8 cellular contexts compared by ENCODE assay signal in the genomic region with DNA sequence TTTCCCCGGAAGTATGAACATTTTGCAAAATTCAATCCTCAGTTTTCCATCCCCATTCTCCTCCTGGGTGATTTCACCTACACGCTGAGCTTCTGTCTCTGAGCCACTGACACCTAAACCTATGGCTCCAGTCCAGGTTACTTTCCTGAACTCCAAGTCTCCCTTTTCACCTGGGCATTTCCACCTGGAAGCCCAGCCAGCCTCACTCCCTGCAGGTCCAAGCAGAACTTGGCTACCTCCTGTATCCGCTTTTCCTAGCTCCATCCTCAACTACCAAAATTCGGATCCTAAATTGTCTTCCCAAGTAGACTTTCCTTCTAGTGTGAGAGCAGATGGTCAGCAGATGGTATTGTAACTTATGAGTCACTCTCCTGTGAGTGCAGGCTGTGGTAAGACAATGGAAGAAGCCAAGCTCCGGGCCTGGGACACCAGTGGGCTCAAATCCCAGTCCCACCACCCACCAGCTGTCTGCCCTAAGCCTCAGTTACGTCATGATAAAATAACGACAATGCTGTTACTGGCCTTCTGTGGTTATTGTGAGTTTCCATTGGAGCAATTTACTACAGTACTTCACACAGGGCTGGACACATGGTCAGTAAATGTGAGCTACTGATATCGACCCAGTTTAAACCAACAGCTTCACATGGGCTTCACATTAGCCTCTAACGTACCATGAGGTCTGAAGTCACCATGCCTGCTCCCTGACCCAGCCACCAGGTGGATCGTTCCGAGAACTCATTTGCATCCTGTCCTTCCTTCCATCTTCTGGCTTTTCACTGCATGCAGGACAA. TPM values are rescaled to one million over a fixed set of nuclear protein-coding genes. Genes with fewer than 3 reads are reported as not detected.
DNase-seq lines count a peak whose midpoint lies in the region; ATAC-seq and TF ChIP-seq lines count a peak whose summit lies in the region.

No MANE protein-coding gene starts in this region.

- no peaks in the 10 kb centered on the region for H3K9me3 Mint-ChIP-seq in activated CD4-positive, alpha-beta T cell treated with anti-CD3 and anti-CD28 coated beads, Interleukin-2, amount 10 ng/mL, durations not matched to agents 24 days and 14 days
- no peaks in the 10 kb centered on the region for H3K9me3 Mint-ChIP-seq in activated T-cell treated with anti-CD3 and anti-CD28 coated beads, Interleukin-2, amount 50 U/mL, for 24 hours
- no peaks in the 10 kb centered on the region for H3K9me3 Mint-ChIP-seq in activated naive CD4-positive, alpha-beta T cell treated with anti-CD3 and anti-CD28 coated beads, Interleukin-2, amount 50 U/mL, for 72 hours

- TF ChIP-seq CTCF in dorsolateral prefrontal cortex (IDR thresholded peaks at IDR 0.05 in 54 of 56, conservative IDR thresholded peaks at IDR 0.05 in 2 of 56; ENCODE audit: low read depth in 1 of 56, partially characterized antibody in 56 of 56) (no peak), omental fat pad (IDR thresholded peaks at IDR 0.05) (no peak)

- intact Hi-C loops in dorsolateral prefrontal cortex (cut with DNase I): no loop called here
- intact Hi-C loops in activated CD4-positive, alpha-beta T cell treated with anti-CD3 and anti-CD28 coated beads, Interleukin-2, amount 10 ng/mL, durations not matched to agents 24 days and 14 days (cut with micrococcal nuclease): no loop called here

- no peak overlapping the region for H3K4me3 Mint-ChIP-seq in activated CD4-positive, alpha-beta T cell treated with anti-CD3 and anti-CD28 coated beads, Interleukin-2, amount 10 ng/mL, durations not matched to agents 24 days and 14 days
- no peak overlapping the region for H3K4me3 Mint-ChIP-seq in activated T-cell treated with anti-CD3 and anti-CD28 coated beads, Interleukin-2, amount 50 U/mL, for 24 hours

- DNase-seq in DMS53 treated with DMSO at 0.1 percent for 48 hours (lab: John Stamatoyannopoulos, UW; ENCODE audit: unreplicated experiment) (peak; percentile 80), NCI-H774 (lab: John Stamatoyannopoulos, UW) (peak; percentile 34), dorsolateral prefrontal cortex (peak in 9 of 10 donors; percentile 42 to 82 (median 73)), omental fat pad (ENCODE audit: low spot score) (no peak), erythroblast (lab: John Stamatoyannopoulos, UW) (no peak)
- DNase-seq in activated CD4-positive, alpha-beta T cell treated with anti-CD3 and anti-CD28 coated beads, Interleukin-2, amount 10 ng/mL, durations not matched to agents 24 days and 14 days: no peak
- DNase-seq in activated T-cell treated with anti-CD3 and anti-CD28 coated beads, Interleukin-2, amount 50 U/mL, for 24 hours: no peak
- DNase-seq in activated naive CD4-positive, alpha-beta T cell treated with anti-CD3 and anti-CD28 coated beads, Interleukin-2, amount 50 U/mL, for 72 hours (ENCODE audit: low spot score in 2 of 2): no peak

- peaks cover 2% of the 10 kb centered on the region for H3K27me3 Mint-ChIP-seq in activated CD4-positive, alpha-beta T cell treated with anti-CD3 and anti-CD28 coated beads, Interleukin-2, amount 10 ng/mL, durations not matched to agents 24 days and 14 days
- no peaks in the 10 kb centered on the region for H3K27me3 Mint-ChIP-seq in activated T-cell treated with anti-CD3 and anti-CD28 coated beads, Interleukin-2, amount 50 U/mL, for 24 hours

- H3K27ac Mint-ChIP-seq in activated CD4-positive, alpha-beta T cell treated with anti-CD3 and anti-CD28 coated beads, Interleukin-2, amount 10 ng/mL, durations not matched to agents 24 days and 14 days: no peak overlapping the region
- no peak overlapping the region for H3K27ac Mint-ChIP-seq in activated T-cell treated with anti-CD3 and anti-CD28 coated beads, Interleukin-2, amount 50 U/mL, for 24 hours
- H3K27ac Mint-ChIP-seq in activated naive CD4-positive, alpha-beta T cell treated with anti-CD3 and anti-CD28 coated beads, Interleukin-2, amount 50 U/mL, for 72 hours: peak overlapping the region in 1 of 2 donors; percentile 52

- H3K27me3 ChIP-seq in dorsolateral prefrontal cortex: no peaks in the 10 kb centered on the region

- H3K4me1 Mint-ChIP-seq in activated CD4-positive, alpha-beta T cell treated with anti-CD3 and anti-CD28 coated beads, Interleukin-2, amount 10 ng/mL, durations not matched to agents 24 days and 14 days: peaks cover 3% of the 10 kb centered on the region
- peaks cover 30% of the 10 kb centered on the region for H3K4me1 Mint-ChIP-seq in activated T-cell treated with anti-CD3 and anti-CD28 coated beads, Interleukin-2, amount 50 U/mL, for 24 hours (ENCODE audit: low read depth)

- TF ChIP-seq POLR2A in erythroblast (IDR thresholded peaks at IDR 0.05; ENCODE audit: low read length): no peak

- H3K4me3 ChIP-seq in dorsolateral prefrontal cortex: no peak overlapping the region

- peaks cover 2% of the 10 kb centered on the region for H3K36me3 Mint-ChIP-seq in activated CD4-positive, alpha-beta T cell treated with anti-CD3 and anti-CD28 coated beads, Interleukin-2, amount 10 ng/mL, durations not matched to agents 24 days and 14 days (ENCODE audit: low read depth)
- peaks cover 25% of the 10 kb centered on the region for H3K36me3 Mint-ChIP-seq in activated T-cell treated with anti-CD3 and anti-CD28 coated beads, Interleukin-2, amount 50 U/mL, for 24 hours (ENCODE audit: low read depth)
- H3K36me3 Mint-ChIP-seq in activated naive CD4-positive, alpha-beta T cell treated with anti-CD3 and anti-CD28 coated beads, Interleukin-2, amount 50 U/mL, for 72 hours: no peaks in the 10 kb centered on the region

- H3K27ac ChIP-seq in dorsolateral prefrontal cortex: peak overlapping the region in 23 of 59 donors; percentile 8 to 87 (median 40)

- peak; percentile 39 for ATAC-seq in omental fat pad (ENCODE audit: low FRiP score)
- no peak for ATAC-seq in activated naive CD4-positive, alpha-beta T cell treated with anti-CD3 and anti-CD28 coated beads, Interleukin-2, amount 50 U/mL, for 72 hours

RNA-seq across cellular contexts. Expression of a gene that starts 33.3 kb away (rescaled TPM):
- 100 to 1,000 TPM in 3 of 120 experiments, 10 to 100 TPM in 117; 22.1 to 136 (median 49.2) TPM for total RNA-seq in dorsolateral prefrontal cortex
- total RNA-seq in omental fat pad: 100 to 1,000 TPM in 3 of 4 donors, 10 to 100 TPM in 1; 90.4 to 321 (median 206) TPM
- total RNA-seq in activated CD4-positive, alpha-beta T cell treated with anti-CD3 and anti-CD28 coated beads, Interleukin-2, amount 10 ng/mL, durations not matched to agents 24 days and 14 days: 4.9 and 6.8 TPM in 2 replicates
- 10 to 100 TPM in 1 of 2 donors, 1 to 10 TPM in 1; 6.3 to 21.5 TPM for total RNA-seq in activated naive CD4-positive, alpha-beta T cell treated with anti-CD3 and anti-CD28 coated beads, Interleukin-2, amount 50 U/mL, for 72 hours

Comparison
In these comparisons a context has a peak if more than half of its experiments do, and no peak if none do; other contexts are left out.
1. DNase-seq: peak in DMS53 treated with DMSO at 0.1 percent for 48 hours (single experiment), NCI-H774 (single experiment) and dorsolateral prefrontal cortex (9 of 10); none in omental fat pad (single experiment), activated CD4-positive, alpha-beta T cell treated with anti-CD3 and anti-CD28 coated beads, Interleukin-2, amount 10 ng/mL, durations not matched to agents 24 days and 14 days (single experiment), erythroblast (0 of 2), activated T-cell treated with anti-CD3 and anti-CD28 coated beads, Interleukin-2, amount 50 U/mL, for 24 hours (single experiment) and activated naive CD4-positive, alpha-beta T cell treated with anti-CD3 and anti-CD28 coated beads, Interleukin-2, amount 50 U/mL, for 72 hours (0 of 2).